Comparison of ENCODE assay signal across 30 cellular contexts in genomic region chr15:70950953-70951352, GRCh38. TPM values are rescaled to one million over a fixed set of nuclear protein-coding genes. Genes with fewer than 3 reads are reported as not detected.
DNase-seq lines count a peak whose midpoint lies in the region; ATAC-seq, FAIRE-seq and TF ChIP-seq lines count a peak whose summit lies in the region.
"Had no signal": no experiment of that assay in that cellular context is flagged by ENCODE, and none has a peak within 500 bp of the region (broad histone marks: within the 10 kb centered on the region; RNA-seq: fewer than 3 reads in every experiment).

No MANE protein-coding gene starts in this region.

- CTCF ChIA-PET in A549 (lab: Yijun Ruan, JAX): interaction anchor here (0.6 to 1.6 kb wide), 3 partner anchors 14 to 710 kb away, joined by 3 to 4 read pairs (median 3); partner anchors contain the start of gene LRRC49
- CTCF ChIA-PET in HEK293 (lab: Yijun Ruan, JAX): interaction anchor here (1.0 kb wide), 1 partner anchor 14 kb away, joined by 3 read pairs; no protein-coding TSS in a partner anchor
- CTCF ChIA-PET in activated CD8-positive, alpha-beta T cell treated with anti-CD3 and anti-CD28 coated beads, Interleukin-2, amount 10 ng/mL, durations not matched to agents 7 days and 5 days (lab: Charles Lee): no interaction called here

- H3K9me3 ChIP-seq in A549 (peaks cover 12% of the 10 kb centered on the region), HEK293 (ENCODE audit: control insufficient read depth, insufficient read depth, low read depth, low read length) (no peaks in the 10 kb centered on the region)
- H3K9me3 ChIP-seq: BE2C had no signal

- H3K4me1 ChIP-seq in A549 (no peaks in the 10 kb centered on the region), HEK293 (ENCODE audit: control insufficient read depth, insufficient read depth, low read length) (peaks cover 3% of the 10 kb centered on the region)
- H3K4me1 ChIP-seq: BE2C, Caco-2 had no signal

- no peaks in the 10 kb centered on the region for H3K36me3 Mint-ChIP-seq in activated CD8-positive, alpha-beta T cell treated with anti-CD3 and anti-CD28 coated beads, Interleukin-2, amount 10 ng/mL, durations not matched to agents 7 days and 5 days (ENCODE audit: low read depth)
- H3K36me3 Mint-ChIP-seq: CD14-positive monocyte; CD4-positive, alpha-beta memory T cell; CD4-positive, CD25-positive, alpha-beta regulatory T cell; CD8-positive, alpha-beta memory T cell; CD8-positive, alpha-beta T cell had no signal

- no peaks in the 10 kb centered on the region for H3K4me1 Mint-ChIP-seq in activated CD8-positive, alpha-beta T cell treated with anti-CD3 and anti-CD28 coated beads, Interleukin-2, amount 10 ng/mL, durations not matched to agents 7 days and 5 days (ENCODE audit: low read depth)
- H3K4me1 Mint-ChIP-seq: B cell; CD4-positive, alpha-beta memory T cell; CD4-positive, CD25-positive, alpha-beta regulatory T cell; CD8-positive, alpha-beta memory T cell had no signal

- H3K27ac ChIP-seq in A549 (no peak overlapping the region), HEK293 (ENCODE audit: extremely low read depth, low read depth, low read length) (no peak overlapping the region)
- H3K27ac ChIP-seq: 22Rv1; BLaER1; BLaER1 treated with 17β-estradiol and CSF1 and Interleukin-3, amounts not matched to agents 10 nM and 100 nM; C4-2B had no signal

- no peak overlapping the region for H3K4me2 ChIP-seq in A549
- H3K4me2 ChIP-seq: BLaER1; BLaER1 treated with 17β-estradiol and CSF1 and Interleukin-3, amounts not matched to agents 10 nM and 100 nM had no signal

- FAIRE-seq in A549 (lab: Jason Lieb, UNC): peak; percentile 51
- FAIRE-seq: D721Med had no signal

- H3K27me3 Mint-ChIP-seq in activated CD8-positive, alpha-beta T cell treated with anti-CD3 and anti-CD28 coated beads, Interleukin-2, amount 10 ng/mL, durations not matched to agents 7 days and 5 days (ENCODE audit: low read depth): peaks cover 9% of the 10 kb centered on the region

- POLR2A ChIA-PET in A549 (lab: Yijun Ruan, JAX) (no interaction called here), HEK293 (lab: Yijun Ruan, JAX) (no interaction called here)
- POLR2A ChIA-PET in activated CD8-positive, alpha-beta T cell treated with anti-CD3 and anti-CD28 coated beads, Interleukin-2, amount 10 ng/mL, durations not matched to agents 7 days and 5 days (lab: Charles Lee): no interaction called here

- no peak for TF ChIP-seq EP300 in A549 (IDR thresholded peaks at IDR 0.05)

- no peaks in the 10 kb centered on the region for H3K9me3 Mint-ChIP-seq in activated CD8-positive, alpha-beta T cell treated with anti-CD3 and anti-CD28 coated beads, Interleukin-2, amount 10 ng/mL, durations not matched to agents 7 days and 5 days (ENCODE audit: insufficient read depth)

- no peak for TF ChIP-seq RAD21 in A549 (conservative IDR thresholded peaks at IDR 0.05 in 1 of 2, IDR thresholded peaks at IDR 0.05 in 1 of 2)

- in situ Hi-C loops in ACHN (cut with HindIII; ENCODE audit: low pct_ligation_motif_present, low pct_unique_long_range_greater_than_20kb, low sequenced_read_pairs): no loop called here

- no peak for TF ChIP-seq CTCF in A549 (IDR thresholded peaks at IDR 0.05)
- TF ChIP-seq CTCF in HEK293 (tag by site-specific recombination; IDR thresholded peaks at IDR 0.05): no peak

- no peak for TF ChIP-seq POLR2A in A549 (IDR thresholded peaks at IDR 0.05; ENCODE audit: low read length)

- ATAC-seq in A549: no peak
- ATAC-seq in activated CD8-positive, alpha-beta T cell treated with anti-CD3 and anti-CD28 coated beads, Interleukin-2, amount 10 ng/mL, durations not matched to agents 7 days and 5 days: no peak
- ATAC-seq: CD8-positive, alpha-beta T cell had no signal

- H3K4me3 Mint-ChIP-seq in activated CD8-positive, alpha-beta T cell treated with anti-CD3 and anti-CD28 coated beads, Interleukin-2, amount 10 ng/mL, durations not matched to agents 7 days and 5 days: no peak overlapping the region
- H3K4me3 Mint-ChIP-seq: B cell; CD14-positive monocyte; CD4-positive, alpha-beta memory T cell; CD4-positive, alpha-beta T cell; CD4-positive, CD25-positive, alpha-beta regulatory T cell; CD8-positive, alpha-beta memory T cell; CD8-positive, alpha-beta T cell had no signal

- H3K4me3 ChIP-seq in A549 (no peak overlapping the region), HEK293 (ENCODE audit: low read depth, low read length) (no peak overlapping the region)
- H3K4me3 ChIP-seq: BLaER1; BLaER1 treated with 17β-estradiol and CSF1 and Interleukin-3, amounts not matched to agents 10 nM and 100 nM had no signal

- H3K27ac Mint-ChIP-seq in activated CD8-positive, alpha-beta T cell treated with anti-CD3 and anti-CD28 coated beads, Interleukin-2, amount 10 ng/mL, durations not matched to agents 7 days and 5 days: no peak overlapping the region
- H3K27ac Mint-ChIP-seq: B cell; CD14-positive monocyte; CD4-positive, alpha-beta memory T cell; CD4-positive, alpha-beta T cell; CD4-positive, CD25-positive, alpha-beta regulatory T cell; CD8-positive, alpha-beta memory T cell; CD8-positive, alpha-beta T cell had no signal

- no peaks in the 10 kb centered on the region for H3K36me3 ChIP-seq in HEK293 (ENCODE audit: control insufficient read depth in 2 of 2, insufficient read depth in 1 of 2, low read length in 2 of 2)
- H3K36me3 ChIP-seq: BE2C; BLaER1; BLaER1 treated with 17β-estradiol and CSF1 and Interleukin-3, amounts not matched to agents 10 nM and 100 nM had no signal

- no peak for DNase-seq in A549 (ENCODE audit: low read depth in 1 of 2, low spot score in 1 of 2)
- no peak for DNase-seq in activated CD8-positive, alpha-beta T cell treated with anti-CD3 and anti-CD28 coated beads, Interleukin-2, amount 10 ng/mL, durations not matched to agents 7 days and 5 days
- DNase-seq in ACHN: no peak
- DNase-seq: 8988T; AML-193; BE2C; C1 segment of cervical spinal cord; Caco-2; Calu3; CD4-positive, alpha-beta memory T cell; CD4-positive, alpha-beta T cell; CD4-positive, CD25-positive, alpha-beta regulatory T cell; CD8-positive, alpha-beta memory T cell; CD8-positive, alpha-beta T cell; COR-L47; DMS 273 treated with DMSO at 0.1 percent for 48 hours; DMS153; DMS53; DMS79; DMS79 treated with DMSO at 0.1 percent for 48 hours; DND-41; EL had no signal

TF ChIP-seq in A549, 52 proteins besides CTCF, POLR2A, EP300 and RAD21 (continues in another document):
- no peak for TF ChIP-seq JUNB (IDR thresholded peaks at IDR 0.05)
- TF ChIP-seq RFX5 (IDR thresholded peaks at IDR 0.05): no peak
- TF ChIP-seq ESRRA (IDR thresholded peaks at IDR 0.05; ENCODE audit: borderline replicate concordance, low read length): no peak
- no peak for TF ChIP-seq HMGXB4 (CRISPR knock-in tag; IDR thresholded peaks at IDR 0.05; ENCODE audit: borderline replicate concordance)
- no peak for TF ChIP-seq CBX2 (IDR thresholded peaks at IDR 0.05; ENCODE audit: borderline replicate concordance, low read depth)
- no peak for TF ChIP-seq NFE2L2 (conservative IDR thresholded peaks at IDR 0.05; ENCODE audit: low read length)

TF ChIP-seq in HEK293, 187 proteins besides CTCF, POLR2A, EP300 and RAD21 (continues in another document):
- peak; percentile 97 for TF ChIP-seq ZNF280D (tag by site-specific recombination; IDR thresholded peaks at IDR 0.05)
- TF ChIP-seq ZXDB (tag by site-specific recombination; IDR thresholded peaks at IDR 0.05): no peak
- no peak for TF ChIP-seq PRDM1 (tag by site-specific recombination; IDR thresholded peaks at IDR 0.05)
- peak; percentile 69; the same call in 1 of the 2 replicates for TF ChIP-seq ZNF580 (tag by site-specific recombination; IDR thresholded peaks at IDR 0.05)

RNA-seq across cellular contexts. Expression of gene LRRC49, which starts 58.3 kb away (rescaled TPM):
- polyA plus RNA-seq in A549 (2011; rRNA removed) (12.2 and 14.3 TPM in 2 replicates), A549 (2017; fragmentation: RNase III; extraction: RNeasy Plus Mini Kit Qiagen cat#74134 plus additional on column Dnase treatment) (10.0 to 11.4 TPM (median 11.1 TPM) in 3 replicates)
- polyA plus RNA-seq in A549 (2012; cell fraction: cytosol; rRNA removed): 3.1 and 3.9 TPM in 2 replicates
- polyA plus RNA-seq in A549 (2012; cell fraction: nucleus; rRNA removed): 1.8 and 2.9 TPM in 2 replicates
- polyA minus RNA-seq in A549 (2011; rRNA and poly(A)+ RNA removed): 9.1 and 10.6 TPM in 2 replicates
- total RNA-seq in activated CD8-positive, alpha-beta T cell treated with anti-CD3 and anti-CD28 coated beads, Interleukin-2, amount 10 ng/mL, durations not matched to agents 7 days and 5 days: not detected
- total RNA-seq: CD4-positive, CD25-positive, alpha-beta regulatory T cell; CD8-positive, alpha-beta T cell had no signal
- polyA plus RNA-seq: CD8-positive, alpha-beta memory T cell had no signal

RNA-seq across cellular contexts. Expression of gene THAP10, which starts 58.7 kb away (rescaled TPM):
- polyA plus RNA-seq in A549 (2011; rRNA removed) (7.7 and 9.4 TPM in 2 replicates), A549 (2017; fragmentation: RNase III; extraction: RNeasy Plus Mini Kit Qiagen cat#74134 plus additional on column Dnase treatment) (5.4 to 6.8 TPM (median 6.1 TPM) in 3 replicates)
- 3.3 and 4.5 TPM in 2 replicates for polyA plus RNA-seq in A549 (2012; cell fraction: cytosol; rRNA removed)
- 2.7 and 3.2 TPM in 2 replicates for polyA plus RNA-seq in A549 (2012; cell fraction: nucleus; rRNA removed)
- polyA minus RNA-seq in A549 (2011; rRNA and poly(A)+ RNA removed): 1.4 and 1.6 TPM in 2 replicates
- not detected for total RNA-seq in activated CD8-positive, alpha-beta T cell treated with anti-CD3 and anti-CD28 coated beads, Interleukin-2, amount 10 ng/mL, durations not matched to agents 7 days and 5 days
- total RNA-seq: CD4-positive, alpha-beta T cell; CD4-positive, CD25-positive, alpha-beta regulatory T cell; CD8-positive, alpha-beta T cell had no signal
- polyA plus RNA-seq: CD4-positive, CD25-positive, alpha-beta regulatory T cell; CD8-positive, alpha-beta memory T cell had no signal
